In the genomic region with DNA sequence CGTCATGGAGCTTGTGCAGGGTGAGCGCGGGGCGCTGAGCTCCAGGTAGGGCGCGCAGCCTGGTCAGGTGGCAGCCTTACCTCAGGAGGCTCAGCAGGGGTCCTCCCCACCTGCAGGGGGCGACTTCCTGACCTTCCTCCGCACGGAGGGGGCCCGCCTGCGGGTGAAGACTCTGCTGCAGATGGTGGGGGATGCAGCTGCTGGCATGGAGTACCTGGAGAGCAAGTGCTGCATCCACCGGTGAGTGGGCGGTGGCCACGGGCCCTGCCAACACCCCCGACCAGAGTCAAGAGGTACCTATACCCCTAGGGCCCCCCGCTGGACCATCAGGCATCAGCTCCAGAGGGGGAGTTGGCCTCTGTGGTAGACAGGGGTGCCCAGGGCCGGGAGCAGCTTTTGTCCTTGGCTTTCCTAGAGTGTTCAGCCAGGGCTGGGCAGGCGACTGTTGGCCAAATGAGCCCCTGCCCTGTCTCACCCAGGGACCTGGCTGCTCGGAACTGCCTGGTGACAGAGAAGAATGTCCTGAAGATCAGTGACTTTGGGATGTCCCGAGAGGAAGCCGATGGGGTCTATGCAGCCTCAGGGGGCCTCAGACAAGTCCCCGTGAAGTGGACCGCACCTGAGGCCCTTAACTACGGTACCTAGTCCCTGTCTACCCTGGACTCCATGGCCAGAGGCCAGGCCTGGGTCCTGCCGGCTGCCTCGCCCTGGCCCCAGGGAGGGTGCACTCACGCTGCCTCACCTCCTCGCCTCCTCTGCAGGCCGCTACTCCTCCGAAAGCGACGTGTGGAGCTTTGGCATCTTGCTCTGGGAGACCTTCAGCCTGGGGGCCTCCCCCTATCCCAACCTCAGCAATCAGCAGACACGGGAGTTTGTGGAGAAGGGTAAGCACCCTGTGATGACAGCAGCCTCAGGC, we compare ENCODE assay signal across 1 cellular context.
TF ChIP-seq lines count a peak whose summit lies in the region.

No MANE protein-coding gene starts in this region.

TF ChIP-seq in K562, 482 proteins besides CTCF, POLR2A, EP300 and RAD21 (continued from another document):
- TF ChIP-seq, protein P1, sequence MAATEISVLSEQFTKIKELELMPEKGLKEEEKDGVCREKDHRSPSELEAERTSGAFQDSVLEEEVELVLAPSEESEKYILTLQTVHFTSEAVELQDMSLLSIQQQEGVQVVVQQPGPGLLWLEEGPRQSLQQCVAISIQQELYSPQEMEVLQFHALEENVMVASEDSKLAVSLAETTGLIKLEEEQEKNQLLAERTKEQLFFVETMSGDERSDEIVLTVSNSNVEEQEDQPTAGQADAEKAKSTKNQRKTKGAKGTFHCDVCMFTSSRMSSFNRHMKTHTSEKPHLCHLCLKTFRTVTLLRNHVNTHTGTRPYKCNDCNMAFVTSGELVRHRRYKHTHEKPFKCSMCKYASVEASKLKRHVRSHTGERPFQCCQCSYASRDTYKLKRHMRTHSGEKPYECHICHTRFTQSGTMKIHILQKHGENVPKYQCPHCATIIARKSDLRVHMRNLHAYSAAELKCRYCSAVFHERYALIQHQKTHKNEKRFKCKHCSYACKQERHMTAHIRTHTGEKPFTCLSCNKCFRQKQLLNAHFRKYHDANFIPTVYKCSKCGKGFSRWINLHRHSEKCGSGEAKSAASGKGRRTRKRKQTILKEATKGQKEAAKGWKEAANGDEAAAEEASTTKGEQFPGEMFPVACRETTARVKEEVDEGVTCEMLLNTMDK (IDR thresholded peaks at IDR 0.05; ENCODE audit: borderline replicate concordance, insufficient read depth, low read depth, low read length, poor library complexity, severe bottlenecking): peak; percentile 89
